In genomic region chr7:115135769-115136410, GRCh38 we compare ENCODE assay signal across 12 cellular contexts.
DNase-seq lines count a peak whose midpoint lies in the region; ATAC-seq, FAIRE-seq and TF ChIP-seq lines count a peak whose summit lies in the region.
"Had no signal": no experiment of that assay in that cellular context is flagged by ENCODE, and none has a peak within 500 bp of the region (broad histone marks: within the 10 kb centered on the region; RNA-seq: fewer than 3 reads in every experiment).

No MANE protein-coding gene starts in this region.

- H3K4me3 ChIP-seq in GM12865 (ENCODE audit: low read depth, low read length) (no peak overlapping the region), endothelial cell of umbilical vein (replicated peaks in 1 of 3; ENCODE audit: insufficient read depth in 1 of 3, low read depth in 1 of 3, low read length in 3 of 3) (no peak overlapping the region), osteoblast (ENCODE audit: insufficient read depth, low read length) (no peak overlapping the region)
- H3K4me3 ChIP-seq: SJSA1 had no signal

- H3K27ac ChIP-seq in endothelial cell of umbilical vein (ENCODE audit: insufficient read depth, low read depth, low read length) = no peak overlapping the region
- no peak overlapping the region for H3K27ac ChIP-seq in osteoblast (ENCODE audit: low read depth, low read length)
- H3K27ac ChIP-seq: parathyroid adenoma, SJSA1 had no signal

- dilution Hi-C loops in endothelial cell of umbilical vein (cut with MboI; ENCODE audit: extremely low pct_ligation_motif_present, low sequenced_read_pairs) = no loop called here

- peak; percentile 93 for ATAC-seq in GM21381 (IDR thresholded peaks at IDR 0.05; ENCODE audit: unreplicated experiment)
- peak; percentile 71 for ATAC-seq in HG03460 (IDR thresholded peaks at IDR 0.05; ENCODE audit: unreplicated experiment)
- ATAC-seq: stimulated activated naive B cell treated with anti-CD40 and anti-IgM and Interleukin-4, amounts not matched to agents 10 μg/mL and 1 μg/mL and 100 μg/mL, for 72 hours had no signal

- H3K9ac ChIP-seq in endothelial cell of umbilical vein (replicated peaks; ENCODE audit: extremely low read depth, insufficient read depth, low read length) = no peak overlapping the region
- H3K9ac ChIP-seq: parathyroid adenoma had no signal

- H3K9me3 ChIP-seq in endothelial cell of umbilical vein (replicated peaks; ENCODE audit: control insufficient read depth, insufficient read depth, low read length) (no peaks in the 10 kb centered on the region), osteoblast (ENCODE audit: low read depth, low read length) (no peaks in the 10 kb centered on the region)
- H3K9me3 ChIP-seq: SJSA1 had no signal

- FAIRE-seq in endothelial cell of umbilical vein (lab: Jason Lieb, UNC) = peak; percentile 65
- FAIRE-seq: HTR-8/SVneo had no signal

- no peak overlapping the region for H3K4me2 ChIP-seq in endothelial cell of umbilical vein (ENCODE audit: insufficient read depth, low read length)
- no peak overlapping the region for H3K4me2 ChIP-seq in osteoblast (ENCODE audit: insufficient read depth, low read length)

- POLR2A ChIA-PET in endothelial cell of umbilical vein (lab: Charles Lee) = interaction anchor here (1.1 kb wide), 1 partner anchor 48 kb away, joined by 3 read pairs; no protein-coding TSS in a partner anchor

- DNase-seq in GM12865 (ENCODE audit: low read depth) = peak; percentile 48
- DNase-seq in endothelial cell of umbilical vein (ENCODE audit: low read depth, low spot score) = peak; percentile 42
- DNase-seq in osteoblast (ENCODE audit: insufficient read length, low spot score, missing footprints) = no peak
- no peak for DNase-seq in MV-4-11 (lab: John Stamatoyannopoulos, UW)
- no peak for DNase-seq in 8988T
- DNase-seq in HCEC 1CT = no peak
- DNase-seq: stimulated activated naive B cell treated with anti-CD40 and anti-IgM and Interleukin-4, amounts not matched to agents 10 μg/mL and 1 μg/mL and 100 μg/mL, for 72 hours had no signal

- TF ChIP-seq POLR2A in endothelial cell of umbilical vein (IDR thresholded peaks at IDR 0.05; ENCODE audit: low read depth, low read length) = no peak

- H3K4me1 ChIP-seq in endothelial cell of umbilical vein (ENCODE audit: control insufficient read depth, extremely low read depth, insufficient read depth, low read length) (peaks cover 4% of the 10 kb centered on the region), osteoblast (ENCODE audit: insufficient read depth, low read length) (no peaks in the 10 kb centered on the region)
- H3K4me1 ChIP-seq: parathyroid adenoma, SJSA1 had no signal

- H2AFZ ChIP-seq in endothelial cell of umbilical vein (ENCODE audit: low read depth, low read length) = no peak overlapping the region
- H2AFZ ChIP-seq in osteoblast (ENCODE audit: low read length) = no peak overlapping the region
- H2AFZ ChIP-seq: parathyroid adenoma had no signal

- no peak for TF ChIP-seq CTCF in GM12865 (IDR thresholded peaks at IDR 0.05; ENCODE audit: insufficient read depth, low read depth, low read length, missing control alignments)
- TF ChIP-seq CTCF in endothelial cell of umbilical vein (IDR thresholded peaks at IDR 0.05; ENCODE audit: extremely low read depth in 1 of 2, insufficient read depth in 1 of 2, low read depth in 1 of 2, low read length in 2 of 2) = no peak
- no peak for TF ChIP-seq CTCF in osteoblast (IDR thresholded peaks at IDR 0.05; ENCODE audit: extremely low read depth, low read depth, low read length)

- H3K79me2 ChIP-seq in endothelial cell of umbilical vein (ENCODE audit: control insufficient read depth, insufficient read depth, low read length) (no peaks in the 10 kb centered on the region), osteoblast (ENCODE audit: insufficient read depth, low read length) (no peaks in the 10 kb centered on the region)
- H3K79me2 ChIP-seq: parathyroid adenoma had no signal

- H3K36me3 ChIP-seq in endothelial cell of umbilical vein (ENCODE audit: control insufficient read depth in 2 of 2, extremely low read depth in 1 of 2, insufficient read depth in 2 of 2, low read length in 2 of 2) = no peaks in the 10 kb centered on the region
- H3K36me3 ChIP-seq in osteoblast (ENCODE audit: insufficient read depth, low read length) = no peaks in the 10 kb centered on the region
- H3K36me3 ChIP-seq: SJSA1 had no signal

- H3K9me1 ChIP-seq in endothelial cell of umbilical vein (replicated peaks; ENCODE audit: control insufficient read depth, extremely low read depth, insufficient read depth, low read length) = no peaks in the 10 kb centered on the region

- H3K27me3 ChIP-seq in endothelial cell of umbilical vein (ENCODE audit: control insufficient read depth in 2 of 2, insufficient read depth in 2 of 2, low read length in 2 of 2) (no peaks in the 10 kb centered on the region), osteoblast (ENCODE audit: insufficient read depth, low read length) (no peaks in the 10 kb centered on the region)
- H3K27me3 ChIP-seq: SJSA1 had no signal

- intact Hi-C loops in endothelial cell of umbilical vein (cut with micrococcal nuclease) = loop anchor here (1.0 to 5.0 kb wide), 4 partner anchors 13 to 213 kb away; no protein-coding TSS in a partner anchor

- H4K20me1 ChIP-seq in endothelial cell of umbilical vein (replicated peaks; ENCODE audit: control insufficient read depth, extremely low read depth, insufficient read depth, low read length) = no peaks in the 10 kb centered on the region
- H4K20me1 ChIP-seq in osteoblast (ENCODE audit: insufficient read depth, low read length) = no peaks in the 10 kb centered on the region

- BruUV-seq in endothelial cell of umbilical vein (replicated peaks; lab: Mats Ljungman, UMichigan) = no TSS peak

- CTCF ChIA-PET in endothelial cell of umbilical vein (lab: Charles Lee) = interaction anchor here (1.4 kb wide), 1 partner anchor 10 kb away, joined by 4 read pairs; no protein-coding TSS in a partner anchor

TF ChIP-seq in endothelial cell of umbilical vein, 7 proteins besides CTCF, POLR2A, EP300 and RAD21:
- TF ChIP-seq GATA2 (IDR thresholded peaks at IDR 0.05; ENCODE audit: insufficient read depth, insufficient read length, low read depth, low read length) = no peak
- no peak for TF ChIP-seq FOS (IDR thresholded peaks at IDR 0.05; ENCODE audit: borderline replicate concordance, insufficient read depth, low read length)
- TF ChIP-seq POLR2AphosphoS5 (IDR thresholded peaks at IDR 0.05; ENCODE audit: insufficient read depth, low read depth, low read length) = no peak
- TF ChIP-seq EZH2 (IDR thresholded peaks at IDR 0.05; ENCODE audit: borderline replicate concordance, low read depth, low read length, severe bottlenecking) = no peak
- no peak for TF ChIP-seq JUN (IDR thresholded peaks at IDR 0.05; ENCODE audit: borderline replicate concordance, insufficient read depth, insufficient read length, low read depth)
- no peak for TF ChIP-seq MYC (IDR thresholded peaks at IDR 0.05; ENCODE audit: low read depth, low read length)
- no peak for TF ChIP-seq MAX (IDR thresholded peaks at IDR 0.05; ENCODE audit: insufficient read depth, insufficient read length)

Comparison
In these comparisons a context has a peak if more than half of its experiments do, and no peak if none do; other contexts are left out.
1. DNase-seq: peak in GM12865 (single experiment) and endothelial cell of umbilical vein (single experiment); none in osteoblast (single experiment), MV-4-11 (single experiment), 8988T (single experiment) and HCEC 1CT (single experiment).